Comparison of ENCODE assay signal across 26 cellular contexts in the genomic region with DNA sequence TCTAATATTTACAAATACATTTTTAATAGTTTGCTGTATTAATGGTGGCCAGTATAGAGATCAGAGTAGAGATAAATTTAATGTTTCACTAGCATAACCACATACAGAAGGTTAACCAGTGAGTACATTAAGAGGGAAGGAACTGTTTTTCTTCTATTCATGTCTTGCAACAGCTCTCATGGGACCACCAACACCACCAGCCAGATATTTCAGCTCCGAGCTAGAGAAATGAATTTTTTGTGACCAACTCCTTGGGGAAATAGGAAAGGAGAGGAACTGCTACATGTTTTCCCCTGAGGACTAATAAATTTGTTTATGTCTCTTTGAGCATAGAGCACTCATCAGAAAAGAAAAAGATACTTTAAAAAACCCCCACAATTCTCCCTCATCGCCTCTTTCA.
DNase-seq lines count a peak whose midpoint lies in the region; ATAC-seq, FAIRE-seq and TF ChIP-seq lines count a peak whose summit lies in the region.
"Had no signal": no experiment of that assay in that cellular context is flagged by ENCODE, and none has a peak within 500 bp of the region (broad histone marks: within the 10 kb centered on the region; RNA-seq: fewer than 3 reads in every experiment).

No MANE protein-coding gene starts in this region.

- no peak overlapping the region for H3K4me2 ChIP-seq in K562 (ENCODE audit: insufficient read depth, low read length)
- H3K4me2 ChIP-seq: PC-9 had no signal

- TF ChIP-seq RAD21 in K562 (CRISPR knock-in tag; conservative IDR thresholded peaks at IDR 0.05 in 1 of 2, IDR thresholded peaks at IDR 0.05 in 1 of 2), result no peak

- H3K9me3 ChIP-seq in A673 (ENCODE audit: low read depth, low read length, poor library complexity, severe bottlenecking) (no peaks in the 10 kb centered on the region), K562 (replicated peaks; ENCODE audit: control insufficient read depth, insufficient read depth, low read depth, low read length) (no peaks in the 10 kb centered on the region), spleen (no peaks in the 10 kb centered on the region)
- H3K9me3 ChIP-seq: left lung had no signal

- no peaks in the 10 kb centered on the region for H3K9me1 ChIP-seq in K562 (ENCODE audit: control insufficient read depth, insufficient read depth, low read length)

- BruUV-seq in A673 (replicated peaks; lab: Mats Ljungman, UMichigan) (no TSS peak), K562 (replicated peaks; lab: Mats Ljungman, UMichigan) (no TSS peak)

- peak overlapping the region; percentile 27; the same call in 1 of the 2 replicates for H2AFZ ChIP-seq in K562 (ENCODE audit: low read depth, low read length)
- H2AFZ ChIP-seq: parathyroid adenoma, PC-9 had no signal

- TF ChIP-seq CTCF in A673 (conservative IDR thresholded peaks at IDR 0.05; ENCODE audit: low read depth, low read length) (no peak), K562 (IDR thresholded peaks at IDR 0.05 in 2 of 3, conservative IDR thresholded peaks at IDR 0.05 in 1 of 3; ENCODE audit: insufficient read depth in 2 of 3, low read depth in 1 of 3, low read length in 3 of 3) (no peak), spleen (IDR thresholded peaks at IDR 0.05 in 8 of 11, conservative IDR thresholded peaks at IDR 0.05 in 3 of 11) (no peak)

- no peaks in the 10 kb centered on the region for H4K20me1 ChIP-seq in K562 (replicated peaks; ENCODE audit: control insufficient read depth, insufficient read depth, low read length)

- POLR2A ChIA-PET in A673 (lab: Charles Lee; ENCODE audit: low non-redundant PET) (no interaction called here), K562 (lab: Yijun Ruan, JAX) (no interaction called here)

- H3K4me1 ChIP-seq in A673 (ENCODE audit: insufficient read depth, low read length, poor library complexity, severe bottlenecking) (peaks cover 15% of the 10 kb centered on the region), K562 (replicated peaks in 1 of 2; ENCODE audit: control insufficient read depth in 2 of 2, insufficient read depth in 2 of 2, low read length in 2 of 2) (no peaks in the 10 kb centered on the region), spleen (peaks cover 0 to 5% (median 0%) of the 10 kb centered on the region in 6 donors)
- H3K4me1 ChIP-seq: left lung, parathyroid adenoma had no signal

- in situ Hi-C loops in K562 (cut with MboI), result loop anchor here (25.0 kb wide), 1 partner anchor 1071 kb away; no protein-coding TSS in a partner anchor

- H3K27ac ChIP-seq in A673 (ENCODE audit: low read depth, low read length, poor library complexity, severe bottlenecking) (no peak overlapping the region), K562 (ENCODE audit: extremely low read depth, low read depth, low read length) (no peak overlapping the region), spleen (peak overlapping the region in 1 of 8 donors; percentile 12)
- H3K27ac ChIP-seq: left lung, parathyroid adenoma, PC-9 had no signal

- H3K79me2 ChIP-seq in K562 (ENCODE audit: control insufficient read depth, insufficient read depth, low read length), result no peaks in the 10 kb centered on the region
- H3K79me2 ChIP-seq: parathyroid adenoma had no signal

- intact Hi-C loops in A673 (cut with micrococcal nuclease; ENCODE audit: unreplicated experiment), result no loop called here
- intact Hi-C loops in K562 (cut with micrococcal nuclease), result no loop called here
- intact Hi-C loops in spleen (cut with DNase I; ENCODE audit: low total_unique reads), result no loop called here

- H3K27me3 ChIP-seq in A673 (replicated peaks; ENCODE audit: insufficient read depth, low read depth, low read length, poor library complexity) (no peaks in the 10 kb centered on the region), K562 (ENCODE audit: control insufficient read depth in 2 of 2, insufficient read depth in 2 of 2, low read length in 2 of 2) (no peaks in the 10 kb centered on the region), spleen (replicated peaks in 1 of 7) (no peaks in the 10 kb centered on the region)
- H3K27me3 ChIP-seq: left lung had no signal

- TF ChIP-seq POLR2A in K562 (conservative IDR thresholded peaks at IDR 0.05), result no peak
- TF ChIP-seq POLR2A in spleen (IDR thresholded peaks at IDR 0.05), result no peak

- H3K4me3 ChIP-seq in A673 (ENCODE audit: low read depth, low read length, poor library complexity, severe bottlenecking), result no peak overlapping the region
- H3K4me3 ChIP-seq in K562, result no peak overlapping the region
- H3K4me3 ChIP-seq in spleen, result no peak overlapping the region
- H3K4me3 ChIP-seq: left lung, PC-9 had no signal

- FAIRE-seq in K562 (lab: Jason Lieb, UNC), result no peak
- FAIRE-seq: D721Med had no signal

- no peak overlapping the region for H3K9ac ChIP-seq in K562 (ENCODE audit: insufficient read depth in 1 of 2, low read depth in 2 of 2, low read length in 2 of 2)
- H3K9ac ChIP-seq: parathyroid adenoma had no signal

- CTCF ChIA-PET in A673 (lab: Charles Lee) (interaction anchor here (0.6 kb wide), 1 partner anchor 445 kb away, joined by 3 read pairs; no protein-coding TSS in a partner anchor), K562 (lab: Yijun Ruan, JAX; ENCODE audit: low intra/inter-chr PET ratio) (no interaction called here)

- 46% methylated on average over 2 of the region's 2 CpGs for WGBS in K562 (ENCODE audit: insufficient coverage, low coverage, missing lambda C conversion rate)
- WGBS in spleen, 5 donors, result 65 to 69% (median 67%) methylated on average over 2 of the region's 2 CpGs

- peak; percentile 30 for ATAC-seq in GM19025 (IDR thresholded peaks at IDR 0.05; ENCODE audit: low read depth, unreplicated experiment)
- ATAC-seq in HG03432 (IDR thresholded peaks at IDR 0.05; ENCODE audit: unreplicated experiment), result peak; percentile 15
- ATAC-seq in K562, result no peak
- ATAC-seq in GM21528 (IDR thresholded peaks at IDR 0.05; ENCODE audit: low FRiP score, unreplicated experiment), result no peak
- ATAC-seq in GM21737 (IDR thresholded peaks at IDR 0.05; ENCODE audit: unreplicated experiment), result no peak
- ATAC-seq: effector memory CD8-positive, alpha-beta T cell; left lung had no signal

- H3K36me3 ChIP-seq in A673 (ENCODE audit: insufficient read depth, low read length, poor library complexity, severe bottlenecking) (no peaks in the 10 kb centered on the region), K562 (ENCODE audit: control insufficient read depth, insufficient read depth, low read length) (no peaks in the 10 kb centered on the region), spleen (no peaks in the 10 kb centered on the region)
- H3K36me3 ChIP-seq: left lung had no signal

- TF ChIP-seq EP300 in K562 (IDR thresholded peaks at IDR 0.05; ENCODE audit: low read length), result no peak

- DNase-seq in A673 (ENCODE audit: low spot score), result peak; percentile 48
- DNase-seq in K562 (ENCODE audit: extremely low read depth in 1 of 4, low spot score in 3 of 4), result no peak
- no peak for DNase-seq in midbrain (lab: John Stamatoyannopoulos, UW)
- no peak for DNase-seq in spleen
- DNase-seq: activated CD4-positive, alpha-beta memory T cell treated with anti-CD3 and anti-CD28 coated beads, Interleukin-2, amount 10 ng/mL, durations not matched to agents 7 days and 5 days; activated CD8-positive, alpha-beta memory T cell treated with anti-CD3 and anti-CD28 coated beads, Interleukin-2, amount 50 U/mL, for 4 hours; activated naive CD4-positive, alpha-beta T cell treated with Interleukin-2 at 50 U/mL for 16 hours; caudate nucleus; CD4-positive, alpha-beta memory T cell; effector memory CD8-positive, alpha-beta T cell; IMR-90; islet precursor cell; left lung; mesenchymal stem cell; NCI-H1048; NCI-H1694 treated with DMSO at 0.1 percent for 48 hours; NCI-H524 treated with DMSO at 0.1 percent for 48 hours; PC-9; retina; stimulated activated naive CD4-positive, alpha-beta T cell had no signal

TF ChIP-seq in K562, 482 proteins besides CTCF, POLR2A, EP300 and RAD21:
- TF ChIP-seq KLF1 (tag; IDR thresholded peaks at IDR 0.05), result no peak
- TF ChIP-seq KLF16 (IDR thresholded peaks at IDR 0.05), result no peak
- TF ChIP-seq GATAD2A (IDR thresholded peaks at IDR 0.05), result no peak
- TF ChIP-seq, protein P1, sequence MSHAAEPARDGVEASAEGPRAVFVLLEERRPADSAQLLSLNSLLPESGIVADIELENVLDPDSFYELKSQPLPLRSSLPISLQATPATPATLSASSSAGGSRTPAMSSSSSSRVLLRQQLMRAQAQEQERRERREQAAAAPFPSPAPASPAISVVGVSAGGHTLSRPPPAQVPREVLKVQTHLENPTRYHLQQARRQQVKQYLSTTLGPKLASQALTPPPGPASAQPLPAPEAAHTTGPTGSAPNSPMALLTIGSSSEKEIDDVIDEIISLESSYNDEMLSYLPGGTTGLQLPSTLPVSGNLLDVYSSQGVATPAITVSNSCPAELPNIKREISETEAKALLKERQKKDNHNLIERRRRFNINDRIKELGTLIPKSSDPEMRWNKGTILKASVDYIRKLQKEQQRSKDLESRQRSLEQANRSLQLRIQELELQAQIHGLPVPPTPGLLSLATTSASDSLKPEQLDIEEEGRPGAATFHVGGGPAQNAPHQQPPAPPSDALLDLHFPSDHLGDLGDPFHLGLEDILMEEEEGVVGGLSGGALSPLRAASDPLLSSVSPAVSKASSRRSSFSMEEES (CRISPR knock-in tag; IDR thresholded peaks at IDR 0.05), result no peak
- no peak for TF ChIP-seq POLR2G (IDR thresholded peaks at IDR 0.05; ENCODE audit: low read depth, low read length)
- TF ChIP-seq, protein P2, sequence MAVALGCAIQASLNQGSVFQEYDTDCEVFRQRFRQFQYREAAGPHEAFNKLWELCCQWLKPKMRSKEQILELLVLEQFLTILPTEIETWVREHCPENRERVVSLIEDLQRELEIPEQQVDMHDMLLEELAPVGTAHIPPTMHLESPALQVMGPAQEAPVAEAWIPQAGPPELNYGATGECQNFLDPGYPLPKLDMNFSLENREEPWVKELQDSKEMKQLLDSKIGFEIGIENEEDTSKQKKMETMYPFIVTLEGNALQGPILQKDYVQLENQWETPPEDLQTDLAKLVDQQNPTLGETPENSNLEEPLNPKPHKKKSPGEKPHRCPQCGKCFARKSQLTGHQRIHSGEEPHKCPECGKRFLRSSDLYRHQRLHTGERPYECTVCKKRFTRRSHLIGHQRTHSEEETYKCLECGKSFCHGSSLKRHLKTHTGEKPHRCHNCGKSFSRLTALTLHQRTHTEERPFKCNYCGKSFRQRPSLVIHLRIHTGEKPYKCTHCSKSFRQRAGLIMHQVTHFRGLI (CRISPR knock-in tag; IDR thresholded peaks at IDR 0.05), result no peak
- TF ChIP-seq HDAC2 (IDR thresholded peaks at IDR 0.05), result no peak
- no peak for TF ChIP-seq ZNF436 (CRISPR knock-in tag; IDR thresholded peaks at IDR 0.05)
- no peak for TF ChIP-seq KDM2B (CRISPR knock-in tag; IDR thresholded peaks at IDR 0.05)
- TF ChIP-seq ZNF274 (IDR thresholded peaks at IDR 0.05; ENCODE audit: borderline replicate concordance, low read depth, low read length), result no peak
- TF ChIP-seq RBM15 (IDR thresholded peaks at IDR 0.05; ENCODE audit: insufficient read depth, low read length), result no peak
- TF ChIP-seq U2AF1 (optimal IDR thresholded peaks at IDR 0.05; ENCODE audit: low read depth, low read length), result no peak

Comparison
In these comparisons a context has a peak if more than half of its experiments do, and no peak if none do; other contexts are left out.
1. ATAC-seq: peak in GM19025 (single experiment) and HG03432 (single experiment); none in K562 (single experiment), GM21528 (single experiment) and GM21737 (single experiment).